10 cellular contexts compared by ENCODE assay signal in the genomic region with DNA sequence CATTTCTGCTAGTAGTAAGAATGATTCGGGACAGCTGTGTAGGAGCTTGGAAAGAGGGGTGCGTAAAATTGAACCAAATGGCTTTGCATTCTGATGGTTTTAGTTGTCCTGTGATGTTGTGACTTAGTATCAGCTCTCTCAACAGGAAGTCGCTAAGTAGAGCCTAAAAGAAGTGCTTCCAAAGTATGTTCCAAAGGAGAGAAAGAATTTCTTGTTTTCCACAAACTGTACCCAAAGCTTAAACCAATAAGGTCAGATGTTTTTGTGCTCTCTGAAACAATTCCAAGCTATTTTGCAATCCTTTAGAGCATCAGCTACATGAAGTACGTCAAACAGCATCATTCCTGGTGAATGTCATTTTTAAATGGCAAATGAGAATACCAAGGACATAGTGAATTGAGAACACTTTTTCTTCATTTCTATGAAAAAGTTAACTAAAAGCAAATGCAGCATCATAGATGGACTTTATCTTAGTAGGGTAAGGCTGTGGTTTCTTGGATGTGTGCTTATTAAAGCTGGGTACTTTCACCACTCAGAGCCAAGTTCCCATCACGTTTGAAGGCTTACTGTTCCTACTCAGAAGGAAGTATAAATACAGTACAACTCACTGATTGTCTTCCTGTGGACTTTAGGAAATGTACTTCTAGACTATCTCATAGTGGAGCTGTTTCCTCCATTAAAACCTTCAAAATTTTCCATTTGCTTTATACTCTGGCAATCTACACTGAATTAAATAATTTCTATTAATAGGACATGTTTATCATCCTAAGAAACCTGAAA.
DNase-seq lines count a peak whose midpoint lies in the region; ATAC-seq and TF ChIP-seq lines count a peak whose summit lies in the region.
"Had no signal": no experiment of that assay in that cellular context is flagged by ENCODE, and none has a peak within 500 bp of the region (broad histone marks: within the 10 kb centered on the region; RNA-seq: fewer than 3 reads in every experiment).

No MANE protein-coding gene starts in this region.

- peak overlapping the region; percentile 46; the same call in 1 of the 2 replicates for H3K27ac ChIP-seq in ACC112 (ENCODE audit: low read depth, low read length)
- H3K27ac ChIP-seq in ovary, result peak overlapping the region; percentile 69 to 80

- H3K36me3 ChIP-seq in ACC112 (ENCODE audit: insufficient read depth, low read length) (no peaks in the 10 kb centered on the region), ovary (no peaks in the 10 kb centered on the region)

- no peak for TF ChIP-seq POLR2A in ovary (IDR thresholded peaks at IDR 0.05)

- no peak for TF ChIP-seq CTCF in ovary (IDR thresholded peaks at IDR 0.05)

- no peaks in the 10 kb centered on the region for H3K9me3 ChIP-seq in ovary

- H3K79me2 ChIP-seq in ACC112 (ENCODE audit: control insufficient read depth, insufficient read depth, low read length, unreplicated experiment), result no peaks in the 10 kb centered on the region

- 14 to 18% (median 15%) methylated on average over 5 of the region's 5 CpGs for WGBS in ovary, 3 donors

- peak; percentile 52 to 72 for ATAC-seq in left cardiac atrium

- H3K4me3 ChIP-seq in ACC112 (ENCODE audit: low read depth, low read length) (no peak overlapping the region), ovary (no peak overlapping the region)

- H3K4me1 ChIP-seq in ACC112 (ENCODE audit: control insufficient read depth, insufficient read depth, low read length, unreplicated experiment), result no peaks in the 10 kb centered on the region
- peaks cover 7% of the 10 kb centered on the region for H3K4me1 ChIP-seq in ovary (ENCODE audit: insufficient read depth)

- H3K27me3 ChIP-seq in ACC112 (ENCODE audit: insufficient read depth, low read length) (no peaks in the 10 kb centered on the region), ovary (no peaks in the 10 kb centered on the region)

- no peak overlapping the region for H2AFZ ChIP-seq in ACC112 (ENCODE audit: low read length, unreplicated experiment)

- TF ChIP-seq EP300 in ovary (IDR thresholded peaks at IDR 0.05), result peak; percentile 93

- DNase-seq in astrocyte of the hippocampus (ENCODE audit: low read depth, low spot score), result peak; percentile 28
- no peak for DNase-seq in left cardiac atrium
- DNase-seq in ovary, result no peak
- no peak for DNase-seq in NCI-H1930 (lab: John Stamatoyannopoulos, UW)
- no peak for DNase-seq in NCI-H146 (lab: John Stamatoyannopoulos, UW)
- no peak for DNase-seq in GOT3 (lab: John Stamatoyannopoulos, UW)
- DNase-seq in NCI-H2107 treated with DMSO at 0.1 percent for 48 hours (lab: John Stamatoyannopoulos, UW; ENCODE audit: unreplicated experiment), result no peak
- DNase-seq: mesendoderm; stimulated activated naive CD4-positive, alpha-beta T cell had no signal

- intact Hi-C loops in left cardiac atrium (cut with DNase I), result no loop called here
- intact Hi-C loops in ovary (cut with DNase I), result no loop called here
